In genomic region chr6:66662196-66662595, GRCh38 we compare ENCODE assay signal across 9 cellular contexts.
A peak's percentile ranks its signal among the peaks of the same experiment; 100 is the strongest.
DNase-seq lines count a peak whose midpoint lies in the region; ATAC-seq and FAIRE-seq lines count a peak whose summit lies in the region.
"Had no signal": no experiment of that assay in that cellular context is flagged by ENCODE, and none has a peak within 500 bp of the region (broad histone marks: within the 10 kb centered on the region; RNA-seq: fewer than 3 reads in every experiment).

No MANE protein-coding gene starts in this region.

- H3K27me3 Mint-ChIP-seq in natural killer cell treated with Interleukin-12 subunit alpha and Interleukin-12 subunit beta and Interleukin-15 and Interleukin-18, amount 100 ng/mL, for 72 hours = no peaks in the 10 kb centered on the region

- H3K4me3 Mint-ChIP-seq in natural killer cell treated with Interleukin-12 subunit alpha and Interleukin-12 subunit beta and Interleukin-15 and Interleukin-18, amount 100 ng/mL, for 72 hours = no peak overlapping the region

- no peaks in the 10 kb centered on the region for H3K36me3 Mint-ChIP-seq in natural killer cell treated with Interleukin-12 subunit alpha and Interleukin-12 subunit beta and Interleukin-15 and Interleukin-18, amount 100 ng/mL, for 72 hours

- DNase-seq in AG08396 (ENCODE audit: low spot score) = peak; percentile 26
- DNase-seq in HTR-8/SVneo (ENCODE audit: insufficient read length, low spot score) = peak; percentile 12
- DNase-seq in SW480 (ENCODE audit: low spot score) = peak; percentile 5
- peak; percentile 25 for DNase-seq in iPS-NIHi11 (ENCODE audit: low spot score)
- no peak for DNase-seq in natural killer cell treated with Interleukin-12 subunit alpha and Interleukin-12 subunit beta and Interleukin-15 and Interleukin-18, amount 100 ng/mL, for 72 hours (ENCODE audit: low spot score)
- no peak for DNase-seq in T-helper 2 cell
- DNase-seq in activated effector memory CD4-positive, alpha-beta T cell treated with anti-CD3 and anti-CD28 coated beads, Interleukin-2, amount 50 U/mL, for 16 hours = no peak
- DNase-seq in activated T-cell treated with anti-CD3 and anti-CD28 coated beads, Interleukin-2, amount 50 U/mL, for 48 hours = no peak
- DNase-seq: spleen had no signal

- H3K4me1 Mint-ChIP-seq in natural killer cell treated with Interleukin-12 subunit alpha and Interleukin-12 subunit beta and Interleukin-15 and Interleukin-18, amount 100 ng/mL, for 72 hours (ENCODE audit: low read depth in 2 of 2) = no peaks in the 10 kb centered on the region

- H3K27ac Mint-ChIP-seq in natural killer cell treated with Interleukin-12 subunit alpha and Interleukin-12 subunit beta and Interleukin-15 and Interleukin-18, amount 100 ng/mL, for 72 hours = no peak overlapping the region

- peaks cover 5% of the 10 kb centered on the region for H3K9me3 Mint-ChIP-seq in natural killer cell treated with Interleukin-12 subunit alpha and Interleukin-12 subunit beta and Interleukin-15 and Interleukin-18, amount 100 ng/mL, for 72 hours

- ATAC-seq in natural killer cell treated with Interleukin-12 subunit alpha and Interleukin-12 subunit beta and Interleukin-15 and Interleukin-18, amount 100 ng/mL, for 72 hours = no peak

- FAIRE-seq in HTR-8/SVneo (lab: Jason Lieb, UNC) = no peak

Comparison
In these comparisons a context has a peak if more than half of its experiments do, and no peak if none do; other contexts are left out.
1. DNase-seq: peak in AG08396 (single experiment), HTR-8/SVneo (single experiment), SW480 (single experiment) and iPS-NIHi11 (single experiment); none in natural killer cell treated with Interleukin-12 subunit alpha and Interleukin-12 subunit beta and Interleukin-15 and Interleukin-18, amount 100 ng/mL, for 72 hours (single experiment), T-helper 2 cell (0 of 5), activated effector memory CD4-positive, alpha-beta T cell treated with anti-CD3 and anti-CD28 coated beads, Interleukin-2, amount 50 U/mL, for 16 hours (single experiment) and activated T-cell treated with anti-CD3 and anti-CD28 coated beads, Interleukin-2, amount 50 U/mL, for 48 hours (0 of 2).